Comparison of ENCODE assay signal across 30 cellular contexts in genomic region chr16:56019274-56019673, GRCh38.
"Had no signal": no experiment of that assay in that cellular context is flagged by ENCODE, and none has a peak within 500 bp of the region (broad histone marks: within the 10 kb centered on the region; RNA-seq: fewer than 3 reads in every experiment).

No MANE protein-coding gene starts in this region.

- DNase-seq: activated CD4-positive, alpha-beta memory T cell treated with anti-CD3 and anti-CD28 coated beads for 36 hours; activated CD4-positive, CD25-positive, alpha-beta regulatory T cell treated with anti-CD3 and anti-CD28 coated beads, Interleukin-2, amount 50 U/mL, for 72 hours; activated CD8-positive, alpha-beta memory T cell treated with anti-CD3 and anti-CD28 coated beads, Interleukin-2, amount 50 U/mL, for 4 hours; activated effector memory CD4-positive, alpha-beta T cell treated with anti-CD3 and anti-CD28 coated beads, Interleukin-2, amount 50 U/mL, for 16 hours; activated naive CD4-positive, alpha-beta T cell treated with anti-CD3 and anti-CD28 coated beads for 36 hours; activated naive CD8-positive, alpha-beta T cell treated with anti-CD3 and anti-CD28 coated beads for 36 hours; activated T-cell treated with anti-CD3 and anti-CD28 coated beads, Interleukin-2, amount 50 U/mL, for 1 hour; adrenal gland; aorta; body of pancreas; dermis blood vessel endothelial cell; effector CD4-positive, alpha-beta T cell; foreskin keratinocyte; heart right ventricle; naive B cell; nucleus accumbens; pancreas; psoas muscle; sigmoid colon; stimulated activated CD4-positive, alpha-beta T cell treated with anti-CD3 and anti-CD28 coated beads, Interleukin-1b, Interleukin-23, amount 100 ng/mL, for 48 hours; stimulated activated CD4-positive, alpha-beta T cell treated with anti-CD3 and anti-CD28 coated beads, Interleukin-4, amount 100 ng/mL, for 4 hours; stimulated activated naive B cell treated with anti-CD40 and anti-IgM and Interleukin-4, amounts not matched to agents 10 μg/mL and 1 μg/mL and 100 μg/mL, for 72 hours; stomach; upper lobe of right lung had no signal

- H3K4me3 Mint-ChIP-seq: activated CD4-positive, alpha-beta memory T cell treated with anti-CD3 and anti-CD28 coated beads for 36 hours; activated CD4-positive, alpha-beta T cell treated with anti-CD3 and anti-CD28 coated beads, Interleukin-2, amount 10 ng/mL, durations not matched to agents 24 days and 14 days; activated naive CD4-positive, alpha-beta T cell treated with anti-CD3 and anti-CD28 coated beads for 36 hours; activated naive CD8-positive, alpha-beta T cell treated with anti-CD3 and anti-CD28 coated beads for 36 hours; activated T-helper 1 cell treated with anti-CD3 and anti-CD28 coated beads, Interleukin-12 subunit alpha, Interleukin-12 subunit beta, Interleukin-2, Interleukin-4 antibody, amounts not matched to agents 30 ng/mL and 10 ng/mL and 1 ng/mL, durations not matched to agents 14 hours and 24 hours and 36 hours; mesothelial cell of epicardium; naive B cell; stimulated activated naive B cell treated with anti-CD40 and anti-IgM and Interleukin-4, amounts not matched to agents 10 μg/mL and 1 μg/mL and 100 μg/mL, for 72 hours had no signal

- H3K4me3 ChIP-seq: adrenal gland, body of pancreas, esophagus muscularis mucosa, heart right ventricle, pancreas, psoas muscle, sigmoid colon, smooth muscle cell, stomach, thyroid gland, upper lobe of right lung had no signal

- H3K36me3 ChIP-seq: adrenal gland, esophagus muscularis mucosa, heart right ventricle, pancreas, sigmoid colon, stomach, thyroid gland, upper lobe of right lung had no signal

- H3K27ac ChIP-seq: adrenal gland, body of pancreas, esophagus muscularis mucosa, foreskin keratinocyte, heart right ventricle, pancreas, psoas muscle, sigmoid colon, stomach, thyroid gland, upper lobe of right lung had no signal

- H3K4me2 ChIP-seq: smooth muscle cell had no signal

- H3K4me1 ChIP-seq: adrenal gland, body of pancreas, esophagus muscularis mucosa, foreskin keratinocyte, heart right ventricle, pancreas, psoas muscle, sigmoid colon, stomach, upper lobe of right lung had no signal

- H3K36me3 Mint-ChIP-seq: activated CD4-positive, alpha-beta memory T cell treated with anti-CD3 and anti-CD28 coated beads for 36 hours; activated naive CD8-positive, alpha-beta T cell treated with anti-CD3 and anti-CD28 coated beads for 36 hours; mesothelial cell of epicardium; naive B cell; stimulated activated naive B cell treated with anti-CD40 and anti-IgM and Interleukin-4, amounts not matched to agents 10 μg/mL and 1 μg/mL and 100 μg/mL, for 72 hours had no signal

- H3K9me3 Mint-ChIP-seq: activated CD4-positive, alpha-beta T cell treated with anti-CD3 and anti-CD28 coated beads, Interleukin-2, amount 10 ng/mL, durations not matched to agents 24 days and 14 days; activated naive CD4-positive, alpha-beta T cell treated with anti-CD3 and anti-CD28 coated beads for 36 hours; activated naive CD8-positive, alpha-beta T cell treated with anti-CD3 and anti-CD28 coated beads for 36 hours; activated T-helper 1 cell treated with anti-CD3 and anti-CD28 coated beads, Interleukin-12 subunit alpha, Interleukin-12 subunit beta, Interleukin-2, Interleukin-4 antibody, amounts not matched to agents 30 ng/mL and 10 ng/mL and 1 ng/mL, durations not matched to agents 14 hours and 24 hours and 36 hours; mesothelial cell of epicardium had no signal

- H3K4me1 Mint-ChIP-seq: activated CD4-positive, alpha-beta T cell treated with anti-CD3 and anti-CD28 coated beads, Interleukin-2, amount 10 ng/mL, durations not matched to agents 24 days and 14 days; activated naive CD8-positive, alpha-beta T cell treated with anti-CD3 and anti-CD28 coated beads for 36 hours; mesothelial cell of epicardium; stimulated activated naive B cell treated with anti-CD40 and anti-IgM and Interleukin-4, amounts not matched to agents 10 μg/mL and 1 μg/mL and 100 μg/mL, for 72 hours had no signal

- H3K27me3 Mint-ChIP-seq: activated CD4-positive, alpha-beta T cell treated with anti-CD3 and anti-CD28 coated beads, Interleukin-2, amount 10 ng/mL, durations not matched to agents 24 days and 14 days had no signal

- H3K27ac Mint-ChIP-seq: activated CD4-positive, alpha-beta memory T cell treated with anti-CD3 and anti-CD28 coated beads for 36 hours; activated CD4-positive, alpha-beta T cell treated with anti-CD3 and anti-CD28 coated beads, Interleukin-2, amount 10 ng/mL, durations not matched to agents 24 days and 14 days; activated naive CD4-positive, alpha-beta T cell treated with anti-CD3 and anti-CD28 coated beads for 36 hours; activated naive CD8-positive, alpha-beta T cell treated with anti-CD3 and anti-CD28 coated beads for 36 hours; activated T-helper 1 cell treated with anti-CD3 and anti-CD28 coated beads, Interleukin-12 subunit alpha, Interleukin-12 subunit beta, Interleukin-2, Interleukin-4 antibody, amounts not matched to agents 30 ng/mL and 10 ng/mL and 1 ng/mL, durations not matched to agents 14 hours and 24 hours and 36 hours; mesothelial cell of epicardium; naive B cell; stimulated activated naive B cell treated with anti-CD40 and anti-IgM and Interleukin-4, amounts not matched to agents 10 μg/mL and 1 μg/mL and 100 μg/mL, for 72 hours had no signal

- H3K27me3 ChIP-seq: adrenal gland, body of pancreas, foreskin keratinocyte, sigmoid colon, stomach, thyroid gland, upper lobe of right lung had no signal

- H3K9me3 ChIP-seq: adrenal gland, body of pancreas, pancreas, psoas muscle, thyroid gland, upper lobe of right lung had no signal

- ATAC-seq: body of pancreas; foreskin keratinocyte; heart right ventricle; psoas muscle; stimulated activated naive B cell treated with anti-CD40 and anti-IgM and Interleukin-4, amounts not matched to agents 10 μg/mL and 1 μg/mL and 100 μg/mL, for 72 hours; upper lobe of right lung had no signal
